8 cellular contexts compared by ENCODE assay signal in the genomic region with DNA sequence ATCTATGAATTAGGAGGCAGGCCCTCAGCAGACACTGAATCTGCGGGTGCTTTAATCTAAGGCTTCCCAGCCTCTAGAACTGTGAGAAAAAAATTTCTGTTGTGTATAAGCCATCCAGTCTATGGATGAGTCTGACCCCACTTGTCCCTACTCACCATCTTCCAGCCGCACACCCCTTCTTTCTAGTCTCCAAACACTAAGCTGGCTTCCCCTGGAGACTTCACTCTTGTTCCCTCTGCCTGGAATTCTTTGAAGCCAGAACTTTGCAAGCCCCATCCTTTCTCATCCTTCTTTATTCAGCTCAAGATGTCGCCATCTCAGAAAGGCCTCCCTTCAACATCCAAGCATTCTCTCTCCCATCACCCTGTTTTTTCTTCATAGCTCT. TPM values are rescaled to one million over a fixed set of nuclear protein-coding genes. Genes with fewer than 3 reads are reported as not detected.
DNase-seq lines count a peak whose midpoint lies in the region; ATAC-seq, FAIRE-seq and TF ChIP-seq lines count a peak whose summit lies in the region.

No MANE protein-coding gene starts in this region.

- no peaks in the 10 kb centered on the region for H3K9me3 Mint-ChIP-seq in nephron

- peaks cover 11% of the 10 kb centered on the region for H3K4me1 Mint-ChIP-seq in nephron

- peaks cover 22 to 42% of the 10 kb centered on the region in 2 experiments for H3K79me2 ChIP-seq in H1 (ENCODE audit: control insufficient read depth in 1 of 2, insufficient read depth in 2 of 2, low read length in 2 of 2)

- ATAC-seq in GM18517 (IDR thresholded peaks at IDR 0.05; ENCODE audit: unreplicated experiment): no peak

- H4K8ac ChIP-seq in H1 (ENCODE audit: extremely low read depth, insufficient read depth, low read length): no peak overlapping the region

- DNase-seq in NCI-H82 (lab: John Stamatoyannopoulos, UW) (peak; percentile 40), H1 (ENCODE audit: low read depth in 1 of 2, low spot score in 2 of 2) (no peak), iPS-NIHi11 (ENCODE audit: low spot score) (no peak)
- no peak for DNase-seq in stimulated activated CD4-positive, alpha-beta T cell treated with anti-CD3 and anti-CD28 coated beads, Interleukin-1b, Interleukin-23, amount 100 ng/mL, for 48 hours
- no peak for DNase-seq in activated T-cell treated with anti-CD3 and anti-CD28 coated beads, Interleukin-2, amount 50 U/mL, for 1 hour

- no peak overlapping the region for H4K5ac ChIP-seq in H1 (ENCODE audit: insufficient read length, low read depth, low read length)

- H3K4ac ChIP-seq in H1 (replicated peaks; ENCODE audit: insufficient read length, low read depth, low read length): no peak overlapping the region

- 0 out of 2 replicates have a peak overlapping the region, but pooled peaks have one; percentile 75 for H2AK5ac ChIP-seq in H1 (ENCODE audit: low read depth, low read length)

- TF ChIP-seq CTCF in H1 (IDR thresholded peaks at IDR 0.05; ENCODE audit: control extremely low read depth in 1 of 3, insufficient read depth in 1 of 3, low read depth in 1 of 3, low read length in 3 of 3) (no peak), nephron (IDR thresholded peaks at IDR 0.05; ENCODE audit: unreplicated experiment in 3 of 3) (no peak)

- peak overlapping the region; percentile 67 to 96 (median 92); a peak in 20 of 22 replicates for H3K9ac ChIP-seq in BLaER1 treated with 17β-estradiol and CSF1 and Interleukin-3, amounts not matched to agents 10 nM and 100 nM
- peak overlapping the region in 3 of 4 experiments; percentile 9 to 79 (median 53); a peak in 4 of 7 replicates for H3K9ac ChIP-seq in H1 (replicated peaks in 1 of 4; ENCODE audit: extremely low read depth in 1 of 4, low read depth in 3 of 4, low read length in 3 of 4)

- peak overlapping the region; percentile 83 for H3K18ac ChIP-seq in H1 (ENCODE audit: extremely low read depth, low read length)

- POLR2A ChIA-PET in H1 (lab: Charles Lee; ENCODE audit: partially characterized antibody): interaction anchor here (0.8 to 1.8 kb wide), 7 partner anchors 9 to 203 kb away, joined by 3 to 8 read pairs (median 4); a partner anchor contains a TSS

- CTCF ChIA-PET in H1 (lab: Charles Lee; ENCODE audit: partially characterized antibody): interaction anchor here (2.5 kb wide), 1 partner anchor 14 kb away, joined by 6 read pairs; no protein-coding TSS in a partner anchor

- peak overlapping the region; percentile 80 to 98 (median 93) for H3K4me3 ChIP-seq in BLaER1 treated with 17β-estradiol and CSF1 and Interleukin-3, amounts not matched to agents 10 nM and 100 nM
- H3K4me3 ChIP-seq in H1 (ENCODE audit: extremely low read depth in 1 of 4, insufficient read depth in 2 of 4, low read depth in 3 of 4, low read length in 4 of 4): peak overlapping the region; percentile 46 to 89 (median 82)

- TF ChIP-seq POLR2A in H1 (IDR thresholded peaks at IDR 0.05; ENCODE audit: control extremely low read depth in 1 of 2, low read depth in 2 of 2, low read length in 2 of 2): no peak

- H2BK15ac ChIP-seq in H1 (ENCODE audit: low read length): no peak overlapping the region

- no peak overlapping the region for H3K23ac ChIP-seq in H1 (ENCODE audit: insufficient read length)

- H3K4me1 ChIP-seq in BLaER1 treated with 17β-estradiol and CSF1 and Interleukin-3, amounts not matched to agents 10 nM and 100 nM: peaks cover 33 to 51% (median 38%) of the 10 kb centered on the region in 10 experiments
- H3K4me1 ChIP-seq in H1 (replicated peaks in 1 of 4; ENCODE audit: control insufficient read depth in 3 of 4, insufficient read depth in 4 of 4, low read length in 3 of 4): peaks cover 0 to 3% (median 2%) of the 10 kb centered on the region in 4 experiments; a peak in 2 of 7 replicates

- H3K27ac ChIP-seq in BLaER1 treated with 17β-estradiol and CSF1 and Interleukin-3, amounts not matched to agents 10 nM and 100 nM: peak overlapping the region in 10 of 11 experiments; percentile 60 to 94 (median 88); a peak in 18 of 22 replicates
- no peak overlapping the region for H3K27ac ChIP-seq in H1 (ENCODE audit: low read depth, low read length)

- 0 out of 2 replicates have a peak overlapping the region, but pooled peaks have one; percentile 44 for H2BK5ac ChIP-seq in H1 (ENCODE audit: low read depth, low read length)

- no peak overlapping the region for H4K91ac ChIP-seq in H1 (replicated peaks; ENCODE audit: insufficient read length, low read length)

- H3K4me2 ChIP-seq in BLaER1 treated with 17β-estradiol and CSF1 and Interleukin-3, amounts not matched to agents 10 nM and 100 nM: peak overlapping the region; percentile 65 to 99 (median 86)
- peak overlapping the region; percentile 87 to 89 for H3K4me2 ChIP-seq in H1 (ENCODE audit: insufficient read depth in 1 of 2, low read depth in 2 of 2, low read length in 2 of 2)

- no peaks in the 10 kb centered on the region for H3K27me3 ChIP-seq in BLaER1 treated with 17β-estradiol and CSF1 and Interleukin-3, amounts not matched to agents 10 nM and 100 nM
- no peaks in the 10 kb centered on the region for H3K27me3 ChIP-seq in H1 (replicated peaks in 1 of 4; ENCODE audit: control insufficient read depth in 3 of 4, extremely low read depth in 1 of 4, insufficient read depth in 3 of 4, low read length in 3 of 4)

- H3K36me3 ChIP-seq in BLaER1 treated with 17β-estradiol and CSF1 and Interleukin-3, amounts not matched to agents 10 nM and 100 nM: peaks cover 0 to 27% (median 11%) of the 10 kb centered on the region in 11 experiments; a peak in 10 of 22 replicates
- H3K36me3 ChIP-seq in H1 (ENCODE audit: control insufficient read depth in 2 of 4, insufficient read depth in 4 of 4, low read length in 3 of 4): no peaks in the 10 kb centered on the region

- no peak overlapping the region for H2BK120ac ChIP-seq in H1 (replicated peaks; ENCODE audit: low read depth, low read length)

- H2AFZ ChIP-seq in H1 (ENCODE audit: low read length): peak overlapping the region; percentile 37; the same call in 1 of the 2 replicates

- peaks cover 5 to 42% (median 31%) of the 10 kb centered on the region in 11 experiments; a peak in 19 of 22 replicates for H4K20me1 ChIP-seq in BLaER1 treated with 17β-estradiol and CSF1 and Interleukin-3, amounts not matched to agents 10 nM and 100 nM
- peaks cover 0 to 13% of the 10 kb centered on the region in 2 experiments for H4K20me1 ChIP-seq in H1 (replicated peaks in 1 of 2; ENCODE audit: control insufficient read depth in 1 of 2, insufficient read depth in 2 of 2, low read length in 2 of 2)

- peak overlapping the region; percentile 0 for H3K14ac ChIP-seq in H1 (ENCODE audit: insufficient read length)

- H3K36me3 Mint-ChIP-seq in nephron (ENCODE audit: low read depth): no peaks in the 10 kb centered on the region

- no peak overlapping the region for H2BK20ac ChIP-seq in H1 (ENCODE audit: low read length)

- no peaks in the 10 kb centered on the region for H3K27me3 Mint-ChIP-seq in nephron (ENCODE audit: low read depth)

- no peak for TF ChIP-seq EP300 in H1 (IDR thresholded peaks at IDR 0.05; ENCODE audit: borderline replicate concordance in 1 of 2, low read depth in 2 of 2, low read length in 2 of 2)

- 0 out of 2 replicates have a peak overlapping the region, but pooled peaks have one; percentile 27 for H2BK12ac ChIP-seq in H1 (ENCODE audit: low read depth, low read length)

- no peaks in the 10 kb centered on the region for H3K9me3 ChIP-seq in BLaER1 treated with 17β-estradiol and CSF1 and Interleukin-3, amounts not matched to agents 10 nM and 100 nM (replicated peaks in 1 of 11)
- no peaks in the 10 kb centered on the region for H3K9me3 ChIP-seq in H1 (ENCODE audit: insufficient read depth in 2 of 2, low read depth in 1 of 2, low read length in 1 of 2)

- H3K4me3 Mint-ChIP-seq in nephron: no peak overlapping the region

- H3K27ac Mint-ChIP-seq in nephron: peak overlapping the region; percentile 90 to 95 (median 93)

- no peak for TF ChIP-seq RAD21 in H1 (IDR thresholded peaks at IDR 0.05 in 1 of 2, conservative IDR thresholded peaks at IDR 0.05 in 1 of 2; ENCODE audit: low read depth in 2 of 2, low read length in 2 of 2)

- peaks cover 12% of the 10 kb centered on the region for H3K23me2 ChIP-seq in H1 (ENCODE audit: low read depth, low read length)

- no peak for FAIRE-seq in H1 (lab: Jason Lieb, UNC)

- WGBS in H1 (ENCODE audit: extremely low coverage in 1 of 2, insufficient coverage in 1 of 2, insufficient read length in 1 of 2, insufficient replicate concordance in 2 of 2, low coverage in 1 of 2, low lambda C conversion rate in 2 of 2, missing lambda C conversion rate in 1 of 2), 2 experiments: 62% methylated on average over 3 of the region's 3 CpGs; no CpG with 5 or more reads in 1 of the 2 experiments

- no peak overlapping the region for H3K56ac ChIP-seq in H1 (replicated peaks; ENCODE audit: insufficient read length, low read depth, low read length)

- H3K79me1 ChIP-seq in H1 (ENCODE audit: low read depth, low read length): peaks cover 13% of the 10 kb centered on the region; the same call in 1 of the 2 replicates

RNA-seq across cellular contexts. Expression of a gene that starts 0.6 kb away (rescaled TPM):
- 180 and 201 TPM in 2 replicates for total RNA-seq in H1 (2021; fragmentation: NEBNext Ultra II Directional; extraction: Animal tissue kit (Norgen Biotek cat#: 25700))
- polyA plus RNA-seq in H1 (2011; rRNA removed): 147 and 162 TPM in 2 replicates
- 146 TPM for polyA plus RNA-seq in H1 (2011; cell fraction: cytosol; rRNA removed)
- 188 TPM for polyA plus RNA-seq in H1 (2011; cell fraction: nucleus; rRNA removed)
- polyA plus RNA-seq in H1 (2012, experiment 1 of 2): 183 to 206 TPM (median 196 TPM) in 4 replicates
- 102 TPM for polyA plus RNA-seq in H1 (2012, experiment 2 of 2)
- 126 TPM for polyA plus RNA-seq in H1 (2013, experiment 1 of 2)
- polyA plus RNA-seq in H1 (2013, experiment 2 of 2): 119 TPM
- polyA minus RNA-seq in H1 (2011; rRNA and poly(A)+ RNA removed): 215 and 217 TPM in 2 replicates
- polyA minus RNA-seq in H1 (2011; cell fraction: cytosol; rRNA and poly(A)+ RNA removed): 119 TPM
- 75.4 TPM for polyA minus RNA-seq in H1 (2011; cell fraction: nucleus; rRNA and poly(A)+ RNA removed)

RNA-seq across cellular contexts. Expression of a gene that starts 47.1 kb away (rescaled TPM):
- total RNA-seq in H1 (2021; fragmentation: NEBNext Ultra II Directional; extraction: Animal tissue kit (Norgen Biotek cat#: 25700)): 52.4 and 64.5 TPM in 2 replicates
- polyA plus RNA-seq in H1 (2011; rRNA removed): 1,060 and 1,247 TPM in 2 replicates
- polyA plus RNA-seq in H1 (2011; cell fraction: cytosol; rRNA removed): 367 TPM
- polyA plus RNA-seq in H1 (2011; cell fraction: nucleus; rRNA removed): 218 TPM
- polyA plus RNA-seq in H1 (2012, experiment 1 of 2): 186 to 295 TPM (median 252 TPM) in 4 replicates
- 207 TPM for polyA plus RNA-seq in H1 (2012, experiment 2 of 2)
- polyA plus RNA-seq in H1 (2013, experiment 1 of 2): 723 TPM
- 732 TPM for polyA plus RNA-seq in H1 (2013, experiment 2 of 2)
- polyA minus RNA-seq in H1 (2011; rRNA and poly(A)+ RNA removed): 129 and 205 TPM in 2 replicates
- polyA minus RNA-seq in H1 (2011; cell fraction: cytosol; rRNA and poly(A)+ RNA removed): 135 TPM
- 83.1 TPM for polyA minus RNA-seq in H1 (2011; cell fraction: nucleus; rRNA and poly(A)+ RNA removed)

RNA-seq across cellular contexts. Expression of a gene that starts 59.7 kb away (rescaled TPM):
- 11.9 and 12.6 TPM in 2 replicates for total RNA-seq in H1 (2021; fragmentation: NEBNext Ultra II Directional; extraction: Animal tissue kit (Norgen Biotek cat#: 25700))
- 95.7 and 127 TPM in 2 replicates for polyA plus RNA-seq in H1 (2011; rRNA removed)
- 85.8 TPM for polyA plus RNA-seq in H1 (2011; cell fraction: cytosol; rRNA removed)
- polyA plus RNA-seq in H1 (2011; cell fraction: nucleus; rRNA removed): 84.0 TPM
- polyA plus RNA-seq in H1 (2012, experiment 1 of 2): 129 to 304 TPM (median 167 TPM) in 4 replicates
- polyA plus RNA-seq in H1 (2012, experiment 2 of 2): 537 TPM
- 220 TPM for polyA plus RNA-seq in H1 (2013, experiment 1 of 2)
- polyA plus RNA-seq in H1 (2013, experiment 2 of 2): 240 TPM
- polyA minus RNA-seq in H1 (2011; rRNA and poly(A)+ RNA removed): 18.8 and 19.5 TPM in 2 replicates
- polyA minus RNA-seq in H1 (2011; cell fraction: cytosol; rRNA and poly(A)+ RNA removed): 57.0 TPM
- polyA minus RNA-seq in H1 (2011; cell fraction: nucleus; rRNA and poly(A)+ RNA removed): 22.4 TPM
